23 cellular contexts compared by ENCODE assay signal in genomic region chr5:65833780-65834179, GRCh38.
"Had no signal": no experiment of that assay in that cellular context is flagged by ENCODE, and none has a peak within 500 bp of the region (broad histone marks: within the 10 kb centered on the region; RNA-seq: fewer than 3 reads in every experiment).

No MANE protein-coding gene starts in this region.

- H3K4me3 ChIP-seq: hepatocyte, lung, sigmoid colon, testis, tibial nerve, upper lobe of right lung, vagina had no signal

- H3K36me3 ChIP-seq: neutrophil, sigmoid colon, tibial nerve, upper lobe of right lung, vagina had no signal

- H3K9me3 ChIP-seq: neutrophil, sigmoid colon, testis, tibial nerve, upper lobe of right lung, vagina had no signal

- H3K4me1 ChIP-seq: foreskin keratinocyte, sigmoid colon, upper lobe of right lung, vagina had no signal

- H2AFZ ChIP-seq: hepatocyte had no signal

- H3K27ac ChIP-seq: foreskin keratinocyte, hepatocyte, neutrophil, sigmoid colon, upper lobe of right lung, vagina had no signal

- H3K4me2 ChIP-seq: hepatocyte had no signal

- H3K27me3 Mint-ChIP-seq: dendritic cell treated with granulocyte-macrophage colony-stimulating factor and Interleukin-4, amounts not matched to agents 40 ng/mL and 50 ng/mL, for 4 days had no signal

- H3K27ac Mint-ChIP-seq: dendritic cell treated with granulocyte-macrophage colony-stimulating factor and Interleukin-4, amounts not matched to agents 40 ng/mL and 50 ng/mL, for 4 days; natural killer cell treated with Interleukin-12 subunit alpha and Interleukin-12 subunit beta and Interleukin-15 and Interleukin-18, amount 100 ng/mL, for 72 hours had no signal

- H3K27me3 ChIP-seq: foreskin keratinocyte, hepatocyte, neutrophil, sigmoid colon, testis, tibial nerve, upper lobe of right lung, vagina had no signal

- ATAC-seq: foreskin keratinocyte; left colon; left ventricle myocardium superior; natural killer cell treated with Interleukin-12 subunit alpha and Interleukin-12 subunit beta and Interleukin-15 and Interleukin-18, amount 100 ng/mL, for 72 hours; upper lobe of right lung had no signal

- H3K9me3 Mint-ChIP-seq: dendritic cell treated with granulocyte-macrophage colony-stimulating factor and Interleukin-4, amounts not matched to agents 40 ng/mL and 50 ng/mL, for 4 days; natural killer cell treated with Interleukin-12 subunit alpha and Interleukin-12 subunit beta and Interleukin-15 and Interleukin-18, amount 100 ng/mL, for 72 hours had no signal

- FAIRE-seq: colon, endothelial cell of umbilical vein, kidney, small intestine had no signal

- DNase-seq: erythroblast; foreskin keratinocyte; head of caudate nucleus; kidney; left colon; left ventricle myocardium superior; mesenchymal stem cell; midbrain; sigmoid colon; small intestine; stimulated activated CD4-positive, alpha-beta T cell treated with anti-CD3 and anti-CD28 coated beads, Interleukin-12 subunit alpha, Interleukin-12 subunit beta, amount 100 ng/mL, for 4 hours; stimulated activated naive CD4-positive, alpha-beta T cell treated with Interleukin-2 at 50 U/mL for 16 hours; testis; upper lobe of right lung had no signal

- H3K36me3 Mint-ChIP-seq: natural killer cell treated with Interleukin-12 subunit alpha and Interleukin-12 subunit beta and Interleukin-15 and Interleukin-18, amount 100 ng/mL, for 72 hours had no signal

- H3K4me3 Mint-ChIP-seq: dendritic cell treated with granulocyte-macrophage colony-stimulating factor and Interleukin-4, amounts not matched to agents 40 ng/mL and 50 ng/mL, for 4 days; natural killer cell treated with Interleukin-12 subunit alpha and Interleukin-12 subunit beta and Interleukin-15 and Interleukin-18, amount 100 ng/mL, for 72 hours had no signal
